ENCODE assay signal across 9 cellular contexts in genomic region chr18:2848145-2848878, GRCh38. TPM values are rescaled to one million over a fixed set of nuclear protein-coding genes. Genes with fewer than 3 reads are reported as not detected.
A peak's percentile ranks its signal among the peaks of the same experiment; 100 is the strongest.
DNase-seq lines count a peak whose midpoint lies in the region; ATAC-seq and TF ChIP-seq lines count a peak whose summit lies in the region.
"Had no signal": no experiment of that assay in that cellular context is flagged by ENCODE, and none has a peak within 500 bp of the region (broad histone marks: within the 10 kb centered on the region; RNA-seq: fewer than 3 reads in every experiment).

No MANE protein-coding gene starts in this region.

- CTCF ChIA-PET in T-cell (lab: Charles Lee): no interaction called here

- no peak overlapping the region for H3K27ac Mint-ChIP-seq in T-cell

- no peaks in the 10 kb centered on the region for H3K9me3 Mint-ChIP-seq in T-cell

- H3K4me3 ChIP-seq in foreskin fibroblast (ENCODE audit: low read depth in 1 of 2, low read length in 2 of 2): peak overlapping the region; percentile 55 to 78
- H3K4me3 ChIP-seq in retinal pigment epithelial cell (ENCODE audit: low read length): peak overlapping the region; percentile 20

- peaks cover 46 to 56% of the 10 kb centered on the region in 2 donors for H3K27me3 Mint-ChIP-seq in T-cell

- TF ChIP-seq CTCF in foreskin fibroblast (IDR thresholded peaks at IDR 0.05; ENCODE audit: low read depth, low read length): no peak
- TF ChIP-seq CTCF in retinal pigment epithelial cell (conservative IDR thresholded peaks at IDR 0.05; ENCODE audit: low read depth, low read length): no peak

- H3K36me3 Mint-ChIP-seq in T-cell: no peaks in the 10 kb centered on the region

- ATAC-seq in T-cell (replicated peaks in 1 of 4) (no peak), GM21619 (IDR thresholded peaks at IDR 0.05; ENCODE audit: unreplicated experiment) (no peak), GM19035 (IDR thresholded peaks at IDR 0.05; ENCODE audit: unreplicated experiment) (no peak), HG03039 (IDR thresholded peaks at IDR 0.05; ENCODE audit: unreplicated experiment) (no peak)

- DNase-seq in EH (ENCODE audit: low read depth) (peak; percentile 45), T-cell (no peak), foreskin fibroblast (peak in 1 of 2 donors; percentile 59), retinal pigment epithelial cell (ENCODE audit: low read depth) (no peak), activated gamma-delta T cell treated with Interleukin-2 at 50 U/mL for 16 hours (no peak)
- DNase-seq: NCI-H2029 treated with DMSO at 0.1 percent for 48 hours had no signal

- peak overlapping the region; percentile 76 to 91 (median 86) for H3K4me3 Mint-ChIP-seq in T-cell

- POLR2A ChIA-PET in T-cell (lab: Charles Lee): interaction anchor here in 1 of 2 donors (0.6 kb wide), 1 partner anchor 141 kb away, joined by 4 read pairs; no protein-coding TSS in a partner anchor

- peaks cover 22 to 24% (median 23%) of the 10 kb centered on the region in 3 donors for H3K4me1 Mint-ChIP-seq in T-cell

RNA-seq across cellular contexts. Expression of gene EMILIN2, which starts 1.5 kb away (rescaled TPM):
- 10 to 100 TPM in 4 of 5 donors, 1 to 10 TPM in 1; 3.3 to 19.2 (median 15.0) TPM for total RNA-seq in T-cell
